ENCODE assay signal across 19 cellular contexts in the genomic region with DNA sequence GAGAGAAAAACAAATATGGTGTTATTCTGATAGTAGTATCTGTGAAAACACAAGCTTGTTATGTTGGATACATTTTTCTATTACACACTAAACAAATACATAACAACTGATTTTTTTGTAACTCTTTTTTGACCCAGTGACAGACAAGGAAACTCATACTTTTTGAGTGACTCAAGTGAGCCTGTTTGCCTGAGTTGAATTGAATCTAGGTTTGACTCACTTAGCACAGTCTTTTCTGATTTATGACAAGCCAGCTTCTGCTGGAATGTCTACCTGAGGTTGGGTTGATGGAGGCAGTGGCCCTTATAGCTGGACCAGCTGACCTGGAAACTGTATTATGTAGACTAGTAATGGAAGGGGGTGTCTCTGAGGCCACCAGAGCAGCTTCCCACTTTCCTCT. TPM values are rescaled to one million over a fixed set of nuclear protein-coding genes. Genes with fewer than 3 reads are reported as not detected.
DNase-seq lines count a peak whose midpoint lies in the region; ATAC-seq and TF ChIP-seq lines count a peak whose summit lies in the region.
"Had no signal": no experiment of that assay in that cellular context is flagged by ENCODE, and none has a peak within 500 bp of the region (broad histone marks: within the 10 kb centered on the region; RNA-seq: fewer than 3 reads in every experiment).

No MANE protein-coding gene starts in this region.

- in situ Hi-C loops in astrocyte of the spinal cord (cut with HindIII; ENCODE audit: low sequenced_read_pairs), result no loop called here

- TF ChIP-seq CTCF in astrocyte of the spinal cord (IDR thresholded peaks at IDR 0.05; ENCODE audit: low read depth, low read length) (no peak), fibroblast of the aortic adventitia (IDR thresholded peaks at IDR 0.05; ENCODE audit: insufficient read depth, low read length) (no peak)

- DNase-seq in HT-29 (ENCODE audit: low spot score) (peak; percentile 31), astrocyte of the spinal cord (ENCODE audit: low read depth, low spot score) (peak; percentile 23), fibroblast of the aortic adventitia (ENCODE audit: low read depth) (peak; percentile 27), mesenteric fat pad (ENCODE audit: low spot score) (no peak), SHP77 treated with DMSO at 0.1 percent for 48 hours (lab: John Stamatoyannopoulos, UW) (no peak), SK-N-DZ (ENCODE audit: low spot score) (no peak)
- DNase-seq: activated CD4-positive, alpha-beta T cell treated with anti-CD3 and anti-CD28 coated beads for 48 hours; colonic mucosa; endodermal cell; left ventricle myocardium inferior; NCI-H774; stimulated activated naive CD4-positive, alpha-beta T cell treated with Interleukin-2 at 50 U/mL for 16 hours; thyroid gland had no signal

- H3K4me3 ChIP-seq in astrocyte of the spinal cord (ENCODE audit: low read depth, low read length) (no peak overlapping the region), fibroblast of the aortic adventitia (ENCODE audit: low read depth, low read length) (no peak overlapping the region)
- H3K4me3 ChIP-seq: colonic mucosa, left ventricle myocardium inferior, prostate gland, thyroid gland had no signal

- ATAC-seq in HG03469 (IDR thresholded peaks at IDR 0.05; ENCODE audit: unreplicated experiment), result no peak

RNA-seq across cellular contexts. Expression of a gene that starts 4.3 kb away (rescaled TPM):
- 0.23 and 0.36 TPM in 2 replicates for total RNA-seq in HT-29 (2014; rRNA removed; shearing (Covaris generic))
- not detected in 2 replicates for total RNA-seq in fibroblast of the aortic adventitia (ENCODE audit: low replicate concordance)
- total RNA-seq in mesenteric fat pad, result not detected
- polyA plus RNA-seq in SK-N-DZ (2014; cell fraction: cytosol; rRNA removed), result not detected in 2 replicates
- not detected in 2 replicates for polyA plus RNA-seq in SK-N-DZ (2014; cell fraction: nucleus; rRNA removed)
- total RNA-seq: activated T-helper 1 cell treated with anti-CD3 and anti-CD28 coated beads, Interleukin-12 subunit alpha, Interleukin-12 subunit beta, Interleukin-2, Interleukin-4 antibody, amounts not matched to agents 30 ng/mL and 10 ng/mL and 1 ng/mL, durations not matched to agents 14 hours and 24 hours and 36 hours; endodermal cell; mononuclear cell; skeletal muscle tissue; T-helper 1 cell treated with Interleukin-12 subunit alpha and Interleukin-12 subunit beta and Interleukin-4 antibody, amounts not matched to agents 30 ng/mL and 1 ng/mL, for 36 hours; thyroid gland had no signal

Comparison
In these comparisons a context has a peak if more than half of its experiments do, and no peak if none do; other contexts are left out.
1. DNase-seq: peak in HT-29 (single experiment), astrocyte of the spinal cord (single experiment) and fibroblast of the aortic adventitia (single experiment); none in mesenteric fat pad (single experiment), SHP77 treated with DMSO at 0.1 percent for 48 hours (single experiment) and SK-N-DZ (single experiment).